In the genomic region with DNA sequence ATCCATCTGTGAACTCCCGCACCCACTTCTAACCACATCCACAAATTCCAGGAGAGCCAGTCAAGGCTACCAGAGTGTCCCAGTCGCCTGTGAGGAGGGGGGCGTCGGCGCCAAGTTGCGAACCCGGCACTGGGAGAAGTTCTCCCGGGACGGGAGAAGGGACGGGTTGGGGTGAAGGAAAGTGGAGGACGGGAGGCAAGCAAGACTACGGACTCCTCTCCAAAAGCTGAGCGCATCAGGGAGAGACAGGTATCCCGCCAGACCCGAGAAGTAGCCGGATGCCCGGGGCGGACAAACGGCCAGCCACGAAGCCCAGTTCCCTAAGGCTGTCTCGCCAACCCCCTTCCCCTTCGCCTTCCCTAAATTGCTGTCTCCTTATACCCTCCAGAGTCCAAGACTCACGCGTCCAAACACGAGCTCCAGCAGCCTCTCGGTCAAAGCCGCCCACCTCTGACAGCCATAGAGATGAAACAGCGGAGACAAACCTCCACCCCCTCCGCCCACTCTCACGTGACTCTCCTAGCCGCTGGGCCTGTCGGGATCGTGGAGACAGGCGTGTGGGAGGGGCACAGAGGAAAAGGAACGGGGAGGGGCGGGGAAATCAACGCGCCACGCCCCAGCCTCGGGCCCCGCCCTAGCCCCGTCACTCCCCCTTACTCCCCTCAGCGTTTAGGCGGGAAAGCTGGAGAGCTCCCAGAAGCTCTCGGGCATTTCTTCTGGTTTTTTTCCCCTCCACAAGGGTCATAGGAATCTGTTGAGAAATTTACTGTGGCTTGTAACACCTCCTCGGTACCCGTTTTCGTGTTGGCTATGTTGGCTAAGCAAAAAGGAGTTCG, we compare ENCODE assay signal across 8 cellular contexts. TPM values are rescaled to one million over a fixed set of nuclear protein-coding genes. Genes with fewer than 3 reads are reported as not detected.
DNase-seq lines count a peak whose midpoint lies in the region; ATAC-seq and TF ChIP-seq lines count a peak whose summit lies in the region.

A gene with protein sequence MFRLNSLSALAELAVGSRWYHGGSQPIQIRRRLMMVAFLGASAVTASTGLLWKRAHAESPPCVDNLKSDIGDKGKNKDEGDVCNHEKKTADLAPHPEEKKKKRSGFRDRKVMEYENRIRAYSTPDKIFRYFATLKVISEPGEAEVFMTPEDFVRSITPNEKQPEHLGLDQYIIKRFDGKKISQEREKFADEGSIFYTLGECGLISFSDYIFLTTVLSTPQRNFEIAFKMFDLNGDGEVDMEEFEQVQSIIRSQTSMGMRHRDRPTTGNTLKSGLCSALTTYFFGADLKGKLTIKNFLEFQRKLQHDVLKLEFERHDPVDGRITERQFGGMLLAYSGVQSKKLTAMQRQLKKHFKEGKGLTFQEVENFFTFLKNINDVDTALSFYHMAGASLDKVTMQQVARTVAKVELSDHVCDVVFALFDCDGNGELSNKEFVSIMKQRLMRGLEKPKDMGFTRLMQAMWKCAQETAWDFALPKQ (minus strand): TSS at position 472 of the 836 bp plus-strand sequence. CDS start 59,286 bp downstream, outside the sequence.

- peak; percentile 99 for ATAC-seq in GM21576 (IDR thresholded peaks at IDR 0.05; ENCODE audit: unreplicated experiment)

- BruUV-seq in PC-9 (replicated peaks; lab: Mats Ljungman, UMichigan): TSS peak; percentile 82

- H3K4me3 ChIP-seq in Jurkat, Clone E6-1 (ENCODE audit: low read length): peak within 1 kb of the TSS; percentile 98
- H3K4me3 ChIP-seq in PC-9: peak within 1 kb of the TSS; percentile 80
- H3K4me3 ChIP-seq in epithelial cell of proximal tubule (ENCODE audit: low read depth, low read length): peak within 1 kb of the TSS; percentile 94
- H3K4me3 ChIP-seq in mucosa of rectum (ENCODE audit: low read length in 2 of 2): peak within 1 kb of the TSS; percentile 99 to 100

- H3K36me3 ChIP-seq in PC-9 (ENCODE audit: low read depth) (no peaks in the 10 kb centered on the region), mucosa of rectum (ENCODE audit: control insufficient read depth in 2 of 2, insufficient read depth in 2 of 2, low read length in 2 of 2) (peaks cover 0 to 3% of the 10 kb centered on the region in 2 donors)

- H3K27ac ChIP-seq in PC-9 (peak within 1 kb of the TSS; percentile 19), mucosa of rectum (ENCODE audit: low read depth in 2 of 2, low read length in 2 of 2) (peak within 1 kb of the TSS; percentile 76 to 87)

- H3K9me3 ChIP-seq in PC-9 (ENCODE audit: insufficient read depth, low read depth) (no peaks in the 10 kb centered on the region), mucosa of rectum (ENCODE audit: control insufficient read depth in 2 of 2, low read length in 2 of 2) (no peaks in the 10 kb centered on the region)

- peak within 1 kb of the TSS; percentile 81 to 92 for H3K9ac ChIP-seq in mucosa of rectum (ENCODE audit: low read depth in 1 of 2, low read length in 2 of 2)

- intact Hi-C loops in PC-9 (cut with micrococcal nuclease; ENCODE audit: unreplicated experiment): loop anchor here (2.0 kb wide), 2 partner anchors 67 to 209 kb away; partner anchors contain the start of gene MCU

- H3K4me1 ChIP-seq in PC-9 (replicated peaks; ENCODE audit: insufficient read depth) (peaks cover 18% of the 10 kb centered on the region), mucosa of rectum (ENCODE audit: control insufficient read depth in 2 of 2, insufficient read depth in 2 of 2, low read length in 2 of 2) (peaks cover 4 to 9% of the 10 kb centered on the region in 2 donors)

- CTCF ChIA-PET in PC-9 (lab: Charles Lee): interaction anchor here (0.5 to 1.2 kb wide), 3 partner anchors 24 to 488 kb away, joined by 3 read pairs; no protein-coding TSS in a partner anchor

- POLR2A ChIA-PET in PC-9 (lab: Charles Lee; ENCODE audit: unreplicated experiment): interaction anchor here (0.5 to 1.3 kb wide), 9 partner anchors 59 to 621 kb away, joined by 3 to 10 read pairs (median 5); partner anchors contain the start of gene DNAJC9

- TF ChIP-seq CTCF in PC-9 (conservative IDR thresholded peaks at IDR 0.05): no peak
- TF ChIP-seq CTCF in epithelial cell of proximal tubule (conservative IDR thresholded peaks at IDR 0.05; ENCODE audit: low read depth, low read length): no peak

- H3K9me2 ChIP-seq in PC-9 (ENCODE audit: insufficient read depth): no peaks in the 10 kb centered on the region

- DNase-seq in DMS114 treated with DMSO at 0.1 percent for 48 hours (lab: John Stamatoyannopoulos, UW; ENCODE audit: unreplicated experiment) (peak; percentile 98), PC-9 (peak; percentile 90 to 96), epithelial cell of proximal tubule (ENCODE audit: low read depth) (peak; percentile 56)
- DNase-seq in Jurkat, Clone E6-1 (ENCODE audit: low read depth, low spot score): peak; percentile 91
- peak; percentile 91 for DNase-seq in activated T-cell treated with anti-CD3 and anti-CD28 coated beads, Interleukin-2, amount 50 U/mL, for 1 hour
- DNase-seq in stimulated activated CD8-positive, alpha-beta memory T cell treated with anti-CD3 and anti-CD28 coated beads, Interleukin-4, amount 100 ng/mL, for 48 hours: peak; percentile 97

- H2AFZ ChIP-seq in PC-9: peak within 1 kb of the TSS; percentile 96

- peak within 1 kb of the TSS; percentile 85 for H3K4me2 ChIP-seq in PC-9

- no peaks in the 10 kb centered on the region for H3K27me3 ChIP-seq in PC-9 (ENCODE audit: insufficient read depth, low read depth)
- H3K27me3 ChIP-seq in mucosa of rectum (ENCODE audit: control insufficient read depth in 2 of 2, insufficient read depth in 2 of 2, low read length in 2 of 2): no peaks in the 10 kb centered on the region

- H4K20me1 ChIP-seq in PC-9 (ENCODE audit: insufficient read depth): no peaks in the 10 kb centered on the region

- peaks cover 38% of the 10 kb centered on the region for H3K79me2 ChIP-seq in PC-9 (ENCODE audit: low read depth)

- peaks cover 9% of the 10 kb centered on the region; the same call in 1 of the 2 replicates for H3F3A ChIP-seq in PC-9 (ENCODE audit: insufficient read depth, low read depth)

RNA-seq across cellular contexts. Expression of the gene that starts here (rescaled TPM):
- polyA plus RNA-seq in Jurkat, Clone E6-1 (2012; ENCODE audit: insufficient read depth, insufficient read length): 39.6 TPM
- total RNA-seq in PC-9 (2021) (65.3 and 70.5 TPM in 2 replicates), epithelial cell of proximal tubule (31.3 and 36.5 TPM in 2 replicates)

Comparison
In these comparisons a context has a peak if more than half of its experiments do, and no peak if none do; other contexts are left out.
1. Peak in every context shown above with its lines: DNase-seq, ATAC-seq, H3K4me3 ChIP-seq and H3K27ac ChIP-seq.